ENCODE assay signal across 15 cellular contexts in genomic region chr9:129523953-129524847, GRCh38.
"Had no signal": no experiment of that assay in that cellular context is flagged by ENCODE, and none has a peak within 500 bp of the region (broad histone marks: within the 10 kb centered on the region; RNA-seq: fewer than 3 reads in every experiment).

No MANE protein-coding gene starts in this region.

- ATAC-seq: naive thymus-derived CD8-positive, alpha-beta T cell; stimulated activated naive CD8-positive, alpha-beta T cell treated with anti-CD3 and anti-CD28 coated beads, Interleukin-15, Interleukin-2, amounts not matched to agents 100 U/mL and 50 U/mL, for 24 hours had no signal

- H3K4me1 ChIP-seq: esophagus muscularis mucosa, left ventricle myocardium inferior, suprapubic skin, upper lobe of left lung had no signal

- H3K4me3 ChIP-seq: cardiac muscle cell, esophagus muscularis mucosa, left ventricle myocardium inferior, smooth muscle cell, suprapubic skin, upper lobe of left lung had no signal

- H3K9me3 ChIP-seq: esophagus muscularis mucosa, suprapubic skin had no signal

- FAIRE-seq: colon, kidney had no signal

- H3K27me3 ChIP-seq: cardiac muscle cell, esophagus muscularis mucosa, suprapubic skin, upper lobe of left lung had no signal

- H3K27ac ChIP-seq: cardiac muscle cell, esophagus muscularis mucosa, left ventricle myocardium inferior, suprapubic skin, upper lobe of left lung had no signal

- H3K36me3 ChIP-seq: cardiac muscle cell, esophagus muscularis mucosa, left ventricle myocardium inferior, suprapubic skin, upper lobe of left lung had no signal

- H3K4me2 ChIP-seq: smooth muscle cell had no signal

- DNase-seq: activated naive CD4-positive, alpha-beta T cell treated with anti-CD3 and anti-CD28 coated beads for 36 hours; activated T-cell treated with anti-CD3 and anti-CD28 coated beads for 4 hours; hypothalamus; left ventricle myocardium inferior; naive thymus-derived CD8-positive, alpha-beta T cell; occipital lobe; right cardiac atrium; stimulated activated naive CD8-positive, alpha-beta T cell treated with anti-CD3 and anti-CD28 coated beads, Interleukin-15, Interleukin-2, amounts not matched to agents 100 U/mL and 50 U/mL, for 24 hours had no signal
